37 cellular contexts compared by ENCODE assay signal in the genomic region with DNA sequence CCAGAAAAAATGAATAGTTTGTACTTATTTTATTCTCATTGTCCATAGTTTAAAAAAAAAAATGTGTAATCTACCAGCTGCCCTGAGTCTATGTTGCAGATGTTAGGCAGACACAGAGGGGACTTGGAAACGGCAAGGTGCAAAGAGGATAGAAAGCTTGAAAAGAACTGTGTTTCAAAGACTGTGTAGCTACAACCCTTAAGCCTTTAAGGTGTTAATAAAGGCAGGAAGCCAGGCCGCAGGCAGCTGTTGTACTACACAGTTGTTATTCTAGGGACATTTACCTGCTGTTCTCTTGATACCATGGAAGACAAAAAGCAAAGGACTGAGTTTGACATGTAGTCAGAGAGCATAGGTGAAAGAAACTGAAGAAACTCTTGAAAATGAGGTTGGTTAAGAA.
"Had no signal": no experiment of that assay in that cellular context is flagged by ENCODE, and none has a peak within 500 bp of the region (broad histone marks: within the 10 kb centered on the region; RNA-seq: fewer than 3 reads in every experiment).

No MANE protein-coding gene starts in this region.

- H3K27ac Mint-ChIP-seq: activated CD4-positive, alpha-beta memory T cell treated with anti-CD3 and anti-CD28 coated beads for 36 hours; activated CD4-positive, alpha-beta T cell treated with anti-CD3 and anti-CD28 coated beads for 36 hours; activated CD4-positive, alpha-beta T cell treated with anti-CD3 and anti-CD28 coated beads, Interleukin-2, amount 10 ng/mL, durations not matched to agents 24 days and 14 days; activated CD8-positive, alpha-beta memory T cell treated with anti-CD3 and anti-CD28 coated beads, Interleukin-2, amount 10 ng/mL, durations not matched to agents 7 days and 5 days; activated CD8-positive, alpha-beta T cell treated with anti-CD3 and anti-CD28 coated beads, Interleukin-2, amount 10 ng/mL, durations not matched to agents 7 days and 5 days; activated naive CD4-positive, alpha-beta T cell treated with anti-CD3 and anti-CD28 coated beads for 36 hours; activated naive CD4-positive, alpha-beta T cell treated with anti-CD3 and anti-CD28 coated beads, Interleukin-2, amount 50 U/mL, for 24 hours; activated naive CD8-positive, alpha-beta T cell treated with anti-CD3 and anti-CD28 coated beads for 36 hours; activated naive CD8-positive, alpha-beta T cell treated with anti-CD3 and anti-CD28 coated beads, Interleukin-2, amount 50 U/mL, for 24 hours; activated T-helper 1 cell treated with anti-CD3 and anti-CD28 coated beads, Interleukin-12 subunit alpha, Interleukin-12 subunit beta, Interleukin-2, Interleukin-4 antibody, amounts not matched to agents 30 ng/mL and 10 ng/mL and 1 ng/mL, durations not matched to agents 14 hours and 24 hours and 36 hours; activated T-helper 2 cell treated with anti-CD3 and anti-CD28 coated beads, Interferon-gamma antibody, Interleukin-2, Interleukin-4, amounts not matched to agents 10 μg/mL and 5 μg/mL and 100 μg/mL, durations not matched to agents 14 hours and 24 hours and 36 hours; effector memory CD8-positive, alpha-beta T cell; T-helper 17 cell; T-helper 2 cell treated with Interferon-gamma antibody and Interleukin-4, amounts not matched to agents 5 μg/mL and 100 μg/mL, for 36 hours had no signal

- H3K36me3 Mint-ChIP-seq: activated CD4-positive, alpha-beta memory T cell treated with anti-CD3 and anti-CD28 coated beads for 36 hours; activated CD8-positive, alpha-beta memory T cell treated with anti-CD3 and anti-CD28 coated beads, Interleukin-2, amount 10 ng/mL, durations not matched to agents 7 days and 5 days; activated naive CD4-positive, alpha-beta T cell treated with anti-CD3 and anti-CD28 coated beads, Interleukin-2, amount 50 U/mL, for 24 hours; activated naive CD8-positive, alpha-beta T cell treated with anti-CD3 and anti-CD28 coated beads for 36 hours had no signal

- H3K36me3 ChIP-seq: adrenal gland, esophagus muscularis mucosa, gastrocnemius medialis, WERI-Rb-1 had no signal

- H3K27me3 ChIP-seq: adrenal gland, body of pancreas, esophagus muscularis mucosa, foreskin keratinocyte, gastrocnemius medialis had no signal

- H3K4me3 Mint-ChIP-seq: activated CD4-positive, alpha-beta memory T cell treated with anti-CD3 and anti-CD28 coated beads for 36 hours; activated CD4-positive, alpha-beta T cell treated with anti-CD3 and anti-CD28 coated beads for 36 hours; activated CD4-positive, alpha-beta T cell treated with anti-CD3 and anti-CD28 coated beads, Interleukin-2, amount 10 ng/mL, durations not matched to agents 24 days and 14 days; activated CD8-positive, alpha-beta memory T cell treated with anti-CD3 and anti-CD28 coated beads, Interleukin-2, amount 10 ng/mL, durations not matched to agents 7 days and 5 days; activated CD8-positive, alpha-beta T cell treated with anti-CD3 and anti-CD28 coated beads, Interleukin-2, amount 10 ng/mL, durations not matched to agents 7 days and 5 days; activated naive CD4-positive, alpha-beta T cell treated with anti-CD3 and anti-CD28 coated beads for 36 hours; activated naive CD4-positive, alpha-beta T cell treated with anti-CD3 and anti-CD28 coated beads, Interleukin-2, amount 50 U/mL, for 24 hours; activated naive CD8-positive, alpha-beta T cell treated with anti-CD3 and anti-CD28 coated beads for 36 hours; activated naive CD8-positive, alpha-beta T cell treated with anti-CD3 and anti-CD28 coated beads, Interleukin-2, amount 50 U/mL, for 24 hours; activated T-helper 1 cell treated with anti-CD3 and anti-CD28 coated beads, Interleukin-12 subunit alpha, Interleukin-12 subunit beta, Interleukin-2, Interleukin-4 antibody, amounts not matched to agents 30 ng/mL and 10 ng/mL and 1 ng/mL, durations not matched to agents 14 hours and 24 hours and 36 hours; effector memory CD8-positive, alpha-beta T cell; T-helper 17 cell; T-helper 2 cell treated with Interferon-gamma antibody and Interleukin-4, amounts not matched to agents 5 μg/mL and 100 μg/mL, for 36 hours had no signal

- DNase-seq: activated CD4-positive, alpha-beta memory T cell treated with anti-CD3 and anti-CD28 coated beads for 36 hours; activated CD4-positive, alpha-beta T cell treated with anti-CD3 and anti-CD28 coated beads for 36 hours; activated CD4-positive, alpha-beta T cell treated with anti-CD3 and anti-CD28 coated beads, Interleukin-2, amount 10 ng/mL, durations not matched to agents 24 days and 14 days; activated CD4-positive, CD25-positive, alpha-beta regulatory T cell; activated CD4-positive, CD25-positive, alpha-beta regulatory T cell treated with anti-CD3 and anti-CD28 coated beads, Interleukin-2, amount 50 U/mL, for 72 hours; activated CD8-positive, alpha-beta memory T cell treated with anti-CD3 and anti-CD28 coated beads, Interleukin-2, amount 10 ng/mL, durations not matched to agents 7 days and 5 days; activated CD8-positive, alpha-beta memory T cell treated with anti-CD3 and anti-CD28 coated beads, Interleukin-2, amount 50 U/mL, for 4 hours; activated CD8-positive, alpha-beta T cell treated with anti-CD3 and anti-CD28 coated beads, Interleukin-2, amount 10 ng/mL, durations not matched to agents 7 days and 5 days; activated effector memory CD4-positive, alpha-beta T cell treated with anti-CD3 and anti-CD28 coated beads, Interleukin-2, amount 50 U/mL, for 16 hours; activated naive CD4-positive, alpha-beta T cell treated with anti-CD3 and anti-CD28 coated beads for 36 hours; activated naive CD8-positive, alpha-beta T cell treated with anti-CD3 and anti-CD28 coated beads for 36 hours; activated naive CD8-positive, alpha-beta T cell treated with anti-CD3 and anti-CD28 coated beads, Interleukin-2, amount 50 U/mL, for 24 hours; activated T-cell treated with anti-CD3 and anti-CD28 coated beads, Interleukin-2, amount 50 U/mL, for 1 hour; activated T-cell treated with anti-CD3 and anti-CD28 coated beads, Interleukin-2, amount 50 U/mL, for 48 hours; adrenal gland; amygdala; aorta; body of pancreas; caudate nucleus; cortex of kidney; dermis blood vessel endothelial cell; effector CD4-positive, alpha-beta T cell; effector memory CD8-positive, alpha-beta T cell; erythroblast; foreskin keratinocyte; gastrocnemius medialis; glutamatergic neuron; T-helper 1 cell; T-helper 17 cell; T1000; WERI-Rb-1 had no signal

- H3K4me1 ChIP-seq: body of pancreas, foreskin keratinocyte, gastrocnemius medialis had no signal

- ATAC-seq: activated CD4-positive, alpha-beta T cell treated with anti-CD3 and anti-CD28 coated beads for 36 hours; activated CD8-positive, alpha-beta memory T cell treated with anti-CD3 and anti-CD28 coated beads, Interleukin-2, amount 10 ng/mL, durations not matched to agents 7 days and 5 days; activated CD8-positive, alpha-beta T cell treated with anti-CD3 and anti-CD28 coated beads, Interleukin-2, amount 10 ng/mL, durations not matched to agents 7 days and 5 days; activated naive CD8-positive, alpha-beta T cell treated with anti-CD3 and anti-CD28 coated beads, Interleukin-2, amount 50 U/mL, for 24 hours; body of pancreas; effector memory CD8-positive, alpha-beta T cell; foreskin keratinocyte; gastrocnemius medialis; T-helper 17 cell had no signal

- H3K9me3 Mint-ChIP-seq: activated CD4-positive, alpha-beta T cell treated with anti-CD3 and anti-CD28 coated beads, Interleukin-2, amount 10 ng/mL, durations not matched to agents 24 days and 14 days; activated naive CD4-positive, alpha-beta T cell treated with anti-CD3 and anti-CD28 coated beads for 36 hours; activated naive CD4-positive, alpha-beta T cell treated with anti-CD3 and anti-CD28 coated beads, Interleukin-2, amount 50 U/mL, for 24 hours; activated naive CD8-positive, alpha-beta T cell treated with anti-CD3 and anti-CD28 coated beads, Interleukin-2, amount 50 U/mL, for 24 hours; activated T-helper 1 cell treated with anti-CD3 and anti-CD28 coated beads, Interleukin-12 subunit alpha, Interleukin-12 subunit beta, Interleukin-2, Interleukin-4 antibody, amounts not matched to agents 30 ng/mL and 10 ng/mL and 1 ng/mL, durations not matched to agents 14 hours and 24 hours and 36 hours; activated T-helper 2 cell treated with anti-CD3 and anti-CD28 coated beads, Interferon-gamma antibody, Interleukin-2, Interleukin-4, amounts not matched to agents 10 μg/mL and 5 μg/mL and 100 μg/mL, durations not matched to agents 14 hours and 24 hours and 36 hours; T-helper 2 cell treated with Interferon-gamma antibody and Interleukin-4, amounts not matched to agents 5 μg/mL and 100 μg/mL, for 36 hours had no signal

- H3K4me3 ChIP-seq: adrenal gland, body of pancreas, esophagus muscularis mucosa, gastrocnemius medialis had no signal

- FAIRE-seq: colon had no signal

- H3K4me1 Mint-ChIP-seq: activated CD4-positive, alpha-beta T cell treated with anti-CD3 and anti-CD28 coated beads for 36 hours; activated CD4-positive, alpha-beta T cell treated with anti-CD3 and anti-CD28 coated beads, Interleukin-2, amount 10 ng/mL, durations not matched to agents 24 days and 14 days; activated CD8-positive, alpha-beta memory T cell treated with anti-CD3 and anti-CD28 coated beads, Interleukin-2, amount 10 ng/mL, durations not matched to agents 7 days and 5 days; activated naive CD4-positive, alpha-beta T cell treated with anti-CD3 and anti-CD28 coated beads, Interleukin-2, amount 50 U/mL, for 24 hours; activated naive CD8-positive, alpha-beta T cell treated with anti-CD3 and anti-CD28 coated beads for 36 hours; activated naive CD8-positive, alpha-beta T cell treated with anti-CD3 and anti-CD28 coated beads, Interleukin-2, amount 50 U/mL, for 24 hours; T-helper 17 cell had no signal

- H3K9me3 ChIP-seq: adrenal gland, body of pancreas, esophagus muscularis mucosa, gastrocnemius medialis had no signal

- H3K27ac ChIP-seq: adrenal gland, body of pancreas, esophagus muscularis mucosa, foreskin keratinocyte, gastrocnemius medialis, WERI-Rb-1 had no signal

- H3K27me3 Mint-ChIP-seq: activated CD4-positive, alpha-beta memory T cell treated with anti-CD3 and anti-CD28 coated beads for 36 hours; activated CD4-positive, alpha-beta T cell treated with anti-CD3 and anti-CD28 coated beads for 36 hours; activated CD4-positive, alpha-beta T cell treated with anti-CD3 and anti-CD28 coated beads, Interleukin-2, amount 10 ng/mL, durations not matched to agents 24 days and 14 days; activated CD8-positive, alpha-beta memory T cell treated with anti-CD3 and anti-CD28 coated beads, Interleukin-2, amount 10 ng/mL, durations not matched to agents 7 days and 5 days; activated naive CD4-positive, alpha-beta T cell treated with anti-CD3 and anti-CD28 coated beads, Interleukin-2, amount 50 U/mL, for 24 hours; activated naive CD8-positive, alpha-beta T cell treated with anti-CD3 and anti-CD28 coated beads for 36 hours; activated naive CD8-positive, alpha-beta T cell treated with anti-CD3 and anti-CD28 coated beads, Interleukin-2, amount 50 U/mL, for 24 hours; effector memory CD8-positive, alpha-beta T cell; T-helper 17 cell had no signal
